11 cellular contexts compared by ENCODE assay signal in genomic region chr9:78280982-78281668, GRCh38. TPM values are rescaled to one million over a fixed set of nuclear protein-coding genes. Genes with fewer than 3 reads are reported as not detected.
A peak's percentile ranks its signal among the peaks of the same experiment; 100 is the strongest.
DNase-seq lines count a peak whose midpoint lies in the region; ATAC-seq and TF ChIP-seq lines count a peak whose summit lies in the region.
"Had no signal": no experiment of that assay in that cellular context is flagged by ENCODE, and none has a peak within 500 bp of the region (broad histone marks: within the 10 kb centered on the region; RNA-seq: fewer than 3 reads in every experiment).

No MANE protein-coding gene starts in this region.

- no peak overlapping the region for H2BK12ac ChIP-seq in neuronal stem cell (ENCODE audit: low read length)

- no peaks in the 10 kb centered on the region for H4K20me1 ChIP-seq in SK-N-SH (ENCODE audit: insufficient read depth)

- H3K9me3 ChIP-seq in SK-N-SH (no peaks in the 10 kb centered on the region), neuronal stem cell (replicated peaks in 1 of 2; ENCODE audit: control insufficient read depth in 2 of 2, insufficient read depth in 1 of 2, low read depth in 1 of 2, low read length in 2 of 2) (no peaks in the 10 kb centered on the region), Caco-2 (no peaks in the 10 kb centered on the region)

- no peaks in the 10 kb centered on the region for H3K27me3 Mint-ChIP-seq in Caco-2 (ENCODE audit: insufficient read depth, unreplicated experiment)
- H3K27me3 Mint-ChIP-seq in activated CD8-positive, alpha-beta memory T cell treated with anti-CD3 and anti-CD28 coated beads, Interleukin-2, amount 10 ng/mL, durations not matched to agents 7 days and 5 days, result peaks cover 6% of the 10 kb centered on the region
- H3K27me3 Mint-ChIP-seq: progenitor cell of endocrine pancreas; stimulated activated memory B cell treated with anti-CD40 and anti-IgM and Interleukin-4, amounts not matched to agents 10 μg/mL and 1 μg/mL and 100 μg/mL, for 72 hours had no signal

- no TSS peak for BruUV-seq in Caco-2 (replicated peaks; lab: Mats Ljungman, UMichigan)

- CTCF ChIA-PET in SK-N-SH (lab: Yijun Ruan, JAX) (interaction anchor here (1.1 kb wide), 1 partner anchor 85 kb away, joined by 3 read pairs; no protein-coding TSS in a partner anchor), Caco-2 (lab: Charles Lee) (no interaction called here)
- CTCF ChIA-PET in activated CD8-positive, alpha-beta memory T cell treated with anti-CD3 and anti-CD28 coated beads, Interleukin-2, amount 10 ng/mL, durations not matched to agents 7 days and 5 days (lab: Charles Lee), result no interaction called here

- no peak overlapping the region for H4K91ac ChIP-seq in neuronal stem cell (ENCODE audit: low read depth, low read length, poor library complexity)

- TF ChIP-seq CTCF in SK-N-SH (IDR thresholded peaks at IDR 0.05) (no peak), Caco-2 (IDR thresholded peaks at IDR 0.05; ENCODE audit: insufficient read depth in 1 of 2, low read depth in 1 of 2, low read length in 1 of 2, severe bottlenecking in 1 of 2, unreplicated experiment in 1 of 2) (no peak)

- H3K9ac ChIP-seq in SK-N-SH, result no peak overlapping the region
- no peak overlapping the region for H3K9ac ChIP-seq in neuronal stem cell (ENCODE audit: low read depth, low read length, poor library complexity)

- no peak for TF ChIP-seq RAD21 in SK-N-SH (IDR thresholded peaks at IDR 0.05; ENCODE audit: low read length)

- intact Hi-C loops in Caco-2 (cut with micrococcal nuclease; ENCODE audit: unreplicated experiment), result no loop called here

- no peak overlapping the region for H3K27ac Mint-ChIP-seq in stimulated activated effector memory CD8-positive, alpha-beta T cell treated with anti-CD3 and anti-CD28 coated beads, Interleukin-12 subunit alpha, Interleukin-12 subunit beta, amount 100 ng/mL, for 72 hours
- no peak overlapping the region for H3K27ac Mint-ChIP-seq in Caco-2 (ENCODE audit: unreplicated experiment)
- H3K27ac Mint-ChIP-seq in activated CD8-positive, alpha-beta memory T cell treated with anti-CD3 and anti-CD28 coated beads, Interleukin-2, amount 10 ng/mL, durations not matched to agents 7 days and 5 days, result no peak overlapping the region
- H3K27ac Mint-ChIP-seq: progenitor cell of endocrine pancreas; stimulated activated memory B cell treated with anti-CD40 and anti-IgM and Interleukin-4, amounts not matched to agents 10 μg/mL and 1 μg/mL and 100 μg/mL, for 72 hours had no signal

- no peaks in the 10 kb centered on the region for H3K36me3 ChIP-seq in SK-N-SH (replicated peaks in 1 of 2; ENCODE audit: control insufficient read depth in 1 of 2, insufficient read depth in 2 of 2, low read length in 1 of 2)
- H3K36me3 ChIP-seq in neuronal stem cell (replicated peaks in 1 of 2; ENCODE audit: control insufficient read depth in 2 of 2, insufficient read depth in 2 of 2, low read length in 2 of 2), result peaks cover 0 to 7% of the 10 kb centered on the region in 2 donors
- no peaks in the 10 kb centered on the region for H3K36me3 ChIP-seq in Caco-2 (ENCODE audit: control insufficient read depth, insufficient read depth, low read length)

- H2AK5ac ChIP-seq in neuronal stem cell (ENCODE audit: low read depth, low read length), result peak overlapping the region; percentile 27

- no peaks in the 10 kb centered on the region for H3K4me1 Mint-ChIP-seq in stimulated activated effector memory CD8-positive, alpha-beta T cell treated with anti-CD3 and anti-CD28 coated beads, Interleukin-12 subunit alpha, Interleukin-12 subunit beta, amount 100 ng/mL, for 72 hours
- no peaks in the 10 kb centered on the region for H3K4me1 Mint-ChIP-seq in Caco-2 (ENCODE audit: low read depth, unreplicated experiment)
- no peaks in the 10 kb centered on the region for H3K4me1 Mint-ChIP-seq in activated CD8-positive, alpha-beta memory T cell treated with anti-CD3 and anti-CD28 coated beads, Interleukin-2, amount 10 ng/mL, durations not matched to agents 7 days and 5 days
- H3K4me1 Mint-ChIP-seq: stimulated activated memory B cell treated with anti-CD40 and anti-IgM and Interleukin-4, amounts not matched to agents 10 μg/mL and 1 μg/mL and 100 μg/mL, for 72 hours had no signal

- H2AFZ ChIP-seq in SK-N-SH (ENCODE audit: low read depth) (no peak overlapping the region), neuronal stem cell (ENCODE audit: low read length) (no peak overlapping the region)

- H3K9me3 Mint-ChIP-seq in stimulated activated effector memory CD8-positive, alpha-beta T cell treated with anti-CD3 and anti-CD28 coated beads, Interleukin-12 subunit alpha, Interleukin-12 subunit beta, amount 100 ng/mL, for 72 hours, result no peaks in the 10 kb centered on the region
- no peaks in the 10 kb centered on the region for H3K9me3 Mint-ChIP-seq in Caco-2 (ENCODE audit: unreplicated experiment)
- peaks cover 1% of the 10 kb centered on the region for H3K9me3 Mint-ChIP-seq in activated CD8-positive, alpha-beta memory T cell treated with anti-CD3 and anti-CD28 coated beads, Interleukin-2, amount 10 ng/mL, durations not matched to agents 7 days and 5 days (ENCODE audit: low read depth)
- H3K9me3 Mint-ChIP-seq: stimulated activated memory B cell treated with anti-CD40 and anti-IgM and Interleukin-4, amounts not matched to agents 10 μg/mL and 1 μg/mL and 100 μg/mL, for 72 hours had no signal

- H3K4me3 ChIP-seq in SK-N-SH (ENCODE audit: low read depth in 2 of 2, low read length in 1 of 2), result no peak overlapping the region
- no peak overlapping the region for H3K4me3 ChIP-seq in neuronal stem cell (ENCODE audit: low read length in 2 of 2)
- no peak overlapping the region for H3K4me3 ChIP-seq in Caco-2 (ENCODE audit: low read depth, low read length)

- H3K4me2 ChIP-seq in SK-N-SH (no peak overlapping the region), neuronal stem cell (ENCODE audit: insufficient read depth, low read length, poor library complexity, severe bottlenecking) (no peak overlapping the region)

- 100% methylated on average over 3 of the region's 3 CpGs for WGBS in SK-N-SH (ENCODE audit: low lambda C conversion rate)
- no CpG with 5 or more reads among the region's 3 CpGs for WGBS in neuronal stem cell (ENCODE audit: extremely low coverage in 2 of 2, insufficient read length in 2 of 2, insufficient replicate concordance in 1 of 2), 2 donors

- no peak overlapping the region for H3K14ac ChIP-seq in neuronal stem cell (ENCODE audit: low read length)

- H3F3A ChIP-seq in SK-N-SH (replicated peaks; ENCODE audit: insufficient read depth), result no peaks in the 10 kb centered on the region

- H3K27ac ChIP-seq in SK-N-SH (ENCODE audit: low read depth in 2 of 2, low read length in 1 of 2), result peak overlapping the region in 1 of 2 experiments; percentile 22; a peak in 1 of 4 replicates
- no peak overlapping the region for H3K27ac ChIP-seq in neuronal stem cell (replicated peaks; ENCODE audit: low read length)

- H3K79me2 ChIP-seq in SK-N-SH (ENCODE audit: insufficient read depth), result no peaks in the 10 kb centered on the region

- H3K27me3 ChIP-seq in SK-N-SH (ENCODE audit: insufficient read depth), result no peaks in the 10 kb centered on the region
- H3K27me3 ChIP-seq in neuronal stem cell (ENCODE audit: control insufficient read depth in 3 of 3, insufficient read depth in 3 of 3, low read depth in 1 of 3, low read length in 3 of 3), result no peaks in the 10 kb centered on the region
- H3K27me3 ChIP-seq in Caco-2 (replicated peaks; ENCODE audit: control insufficient read depth, insufficient read depth, low read length), result no peaks in the 10 kb centered on the region

- no peak overlapping the region for H4K8ac ChIP-seq in neuronal stem cell (ENCODE audit: low read depth, low read length)

- H3K4me1 ChIP-seq in SK-N-SH (ENCODE audit: control insufficient read depth in 1 of 2, insufficient read depth in 2 of 2, low read depth in 1 of 2, low read length in 1 of 2) (peaks cover 0 to 6% of the 10 kb centered on the region in 2 experiments; a peak in 1 of 4 replicates), neuronal stem cell (ENCODE audit: control insufficient read depth in 2 of 2, insufficient read depth in 1 of 2, low read depth in 1 of 2, low read length in 2 of 2) (no peaks in the 10 kb centered on the region), Caco-2 (no peaks in the 10 kb centered on the region)

- no peaks in the 10 kb centered on the region for H3K79me1 ChIP-seq in neuronal stem cell (ENCODE audit: low read depth, low read length)

- no peak for ATAC-seq in stimulated activated effector memory CD8-positive, alpha-beta T cell treated with anti-CD3 and anti-CD28 coated beads, Interleukin-12 subunit alpha, Interleukin-12 subunit beta, amount 100 ng/mL, for 72 hours
- no peak for ATAC-seq in activated CD8-positive, alpha-beta memory T cell treated with anti-CD3 and anti-CD28 coated beads, Interleukin-2, amount 10 ng/mL, durations not matched to agents 7 days and 5 days
- ATAC-seq: stimulated activated memory B cell treated with anti-CD40 and anti-IgM and Interleukin-4, amounts not matched to agents 10 μg/mL and 1 μg/mL and 100 μg/mL, for 72 hours had no signal

- no peak overlapping the region for H3K23ac ChIP-seq in neuronal stem cell (ENCODE audit: low read depth, low read length, poor library complexity)

- H2BK15ac ChIP-seq in neuronal stem cell (ENCODE audit: low read length), result no peak overlapping the region

- POLR2A ChIA-PET in SK-N-SH (lab: Yijun Ruan, JAX) (interaction anchor here (0.6 kb wide), 1 partner anchor 16 kb away, joined by 3 read pairs; the partner anchor contains the start of gene PSAT1), Caco-2 (lab: Charles Lee) (no interaction called here)

- H3K18ac ChIP-seq in neuronal stem cell (ENCODE audit: low read length), result no peak overlapping the region

- no peak overlapping the region for H3K4ac ChIP-seq in neuronal stem cell (ENCODE audit: low read length)

- no peak overlapping the region for H2BK5ac ChIP-seq in neuronal stem cell (ENCODE audit: low read length)

- no peaks in the 10 kb centered on the region for H3K36me3 Mint-ChIP-seq in stimulated activated effector memory CD8-positive, alpha-beta T cell treated with anti-CD3 and anti-CD28 coated beads, Interleukin-12 subunit alpha, Interleukin-12 subunit beta, amount 100 ng/mL, for 72 hours
- H3K36me3 Mint-ChIP-seq in Caco-2 (ENCODE audit: insufficient read depth, unreplicated experiment), result no peaks in the 10 kb centered on the region
- peaks cover 2% of the 10 kb centered on the region for H3K36me3 Mint-ChIP-seq in activated CD8-positive, alpha-beta memory T cell treated with anti-CD3 and anti-CD28 coated beads, Interleukin-2, amount 10 ng/mL, durations not matched to agents 7 days and 5 days
- H3K36me3 Mint-ChIP-seq: stimulated activated memory B cell treated with anti-CD40 and anti-IgM and Interleukin-4, amounts not matched to agents 10 μg/mL and 1 μg/mL and 100 μg/mL, for 72 hours had no signal

- H3K4me3 Mint-ChIP-seq in stimulated activated effector memory CD8-positive, alpha-beta T cell treated with anti-CD3 and anti-CD28 coated beads, Interleukin-12 subunit alpha, Interleukin-12 subunit beta, amount 100 ng/mL, for 72 hours, result no peak overlapping the region
- no peak overlapping the region for H3K4me3 Mint-ChIP-seq in Caco-2 (ENCODE audit: unreplicated experiment)
- no peak overlapping the region for H3K4me3 Mint-ChIP-seq in activated CD8-positive, alpha-beta memory T cell treated with anti-CD3 and anti-CD28 coated beads, Interleukin-2, amount 10 ng/mL, durations not matched to agents 7 days and 5 days
- H3K4me3 Mint-ChIP-seq: stimulated activated memory B cell treated with anti-CD40 and anti-IgM and Interleukin-4, amounts not matched to agents 10 μg/mL and 1 μg/mL and 100 μg/mL, for 72 hours had no signal

- no peaks in the 10 kb centered on the region for H3K9me2 ChIP-seq in SK-N-SH

- no peak overlapping the region for H2BK120ac ChIP-seq in neuronal stem cell (ENCODE audit: low read depth, low read length)

- TF ChIP-seq EP300 in SK-N-SH (IDR thresholded peaks at IDR 0.05; ENCODE audit: borderline replicate concordance in 1 of 2, low read depth in 1 of 2, low read length in 1 of 2), result no peak

- peak; percentile 45 for DNase-seq in AG20443 (ENCODE audit: low spot score)
- peak; percentile 17 for DNase-seq in SK-N-SH
- peak; percentile 66 for DNase-seq in globus pallidus (ENCODE audit: low spot score)
- DNase-seq in neuronal stem cell (ENCODE audit: low spot score), result no peak
- DNase-seq in stimulated activated effector memory CD8-positive, alpha-beta T cell treated with anti-CD3 and anti-CD28 coated beads, Interleukin-12 subunit alpha, Interleukin-12 subunit beta, amount 100 ng/mL, for 72 hours (ENCODE audit: low spot score in 2 of 2), result no peak
- DNase-seq in Caco-2, result no peak
- DNase-seq in activated CD8-positive, alpha-beta memory T cell treated with anti-CD3 and anti-CD28 coated beads, Interleukin-2, amount 10 ng/mL, durations not matched to agents 7 days and 5 days, result no peak
- no peak for DNase-seq in NCI-H1092 (lab: John Stamatoyannopoulos, UW)
- DNase-seq: Karpas-422 had no signal

RNA-seq across cellular contexts. Expression of gene PSAT1, which starts 15.8 kb away (rescaled TPM):
- 37.0 and 52.4 TPM in 2 replicates for polyA plus RNA-seq in SK-N-SH (2012; rRNA removed)
- 48.1 and 52.2 TPM in 2 replicates for polyA plus RNA-seq in SK-N-SH (2012; cell fraction: cytosol; rRNA removed)
- 18.5 and 43.2 TPM in 2 replicates for polyA plus RNA-seq in SK-N-SH (2012; cell fraction: nucleus; rRNA removed)
- polyA plus RNA-seq in neuronal stem cell (2013, experiment 1 of 2), result 132 TPM
- 135 TPM for polyA plus RNA-seq in neuronal stem cell (2013, experiment 2 of 2)
- 93.6 and 112 TPM in 2 replicates for total RNA-seq in Caco-2 (2022)
- total RNA-seq in activated CD8-positive, alpha-beta memory T cell treated with anti-CD3 and anti-CD28 coated beads, Interleukin-2, amount 10 ng/mL, durations not matched to agents 7 days and 5 days, result 100 to 1,000 TPM in 1 of 2 experiments, 10 to 100 TPM in 1; 72.8 to 118 TPM

RNA-seq across cellular contexts. Expression of gene CEP78, which starts 45.2 kb away (rescaled TPM):
- 6.2 and 7.9 TPM in 2 replicates for polyA plus RNA-seq in SK-N-SH (2012; rRNA removed)
- 7.7 and 7.9 TPM in 2 replicates for polyA plus RNA-seq in SK-N-SH (2012; cell fraction: cytosol; rRNA removed)
- polyA plus RNA-seq in SK-N-SH (2012; cell fraction: nucleus; rRNA removed), result 9.6 and 13.2 TPM in 2 replicates
- 51.9 TPM for polyA plus RNA-seq in neuronal stem cell (2013, experiment 1 of 2)
- 52.1 TPM for polyA plus RNA-seq in neuronal stem cell (2013, experiment 2 of 2)
- total RNA-seq in Caco-2 (2022), result 10.1 and 11.2 TPM in 2 replicates
- 10 to 100 TPM; 44.4 to 54.0 TPM for total RNA-seq in activated CD8-positive, alpha-beta memory T cell treated with anti-CD3 and anti-CD28 coated beads, Interleukin-2, amount 10 ng/mL, durations not matched to agents 7 days and 5 days

Comparison
In these comparisons a context has a peak if more than half of its experiments do, and no peak if none do; other contexts are left out.
1. DNase-seq: peak in AG20443 (single experiment), SK-N-SH (single experiment) and globus pallidus (single experiment); none in neuronal stem cell (single experiment), stimulated activated effector memory CD8-positive, alpha-beta T cell treated with anti-CD3 and anti-CD28 coated beads, Interleukin-12 subunit alpha, Interleukin-12 subunit beta, amount 100 ng/mL, for 72 hours (0 of 2), Caco-2 (0 of 2), activated CD8-positive, alpha-beta memory T cell treated with anti-CD3 and anti-CD28 coated beads, Interleukin-2, amount 10 ng/mL, durations not matched to agents 7 days and 5 days (single experiment) and NCI-H1092 (single experiment).